In the genomic region with DNA sequence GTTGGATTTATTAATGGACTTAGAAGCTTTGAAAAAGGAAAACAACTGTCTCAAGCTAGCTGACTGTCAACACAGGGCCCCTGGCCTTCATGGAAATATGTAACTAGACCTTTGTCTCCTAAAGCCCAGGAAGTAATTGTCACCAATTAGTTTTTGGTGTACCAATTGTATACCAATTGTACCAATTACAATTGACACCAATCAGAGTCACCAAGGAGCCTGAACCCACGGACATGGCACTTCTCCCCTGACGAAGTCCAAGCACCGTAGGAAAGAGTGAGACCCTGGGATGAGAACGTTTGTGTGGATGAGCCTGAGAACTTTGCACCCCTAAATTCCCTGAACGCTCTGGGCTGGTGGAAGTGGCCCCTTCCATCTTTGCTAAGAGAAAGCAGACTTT, we compare ENCODE assay signal across 27 cellular contexts.
"Had no signal": no experiment of that assay in that cellular context is flagged by ENCODE, and none has a peak within 500 bp of the region (broad histone marks: within the 10 kb centered on the region; RNA-seq: fewer than 3 reads in every experiment).

No MANE protein-coding gene starts in this region.

- H3K27me3 ChIP-seq: colonic mucosa had no signal

- H3K27ac ChIP-seq: colonic mucosa, coronary artery, epithelial cell of prostate, esophagus muscularis mucosa, esophagus squamous epithelium, foreskin keratinocyte, gastrocnemius medialis, gastroesophageal sphincter, heart left ventricle, heart right ventricle had no signal

- H3K36me3 ChIP-seq: colonic mucosa, esophagus muscularis mucosa, esophagus squamous epithelium, gastrocnemius medialis, gastroesophageal sphincter, heart left ventricle, heart right ventricle had no signal

- ATAC-seq: effector memory CD8-positive, alpha-beta T cell; esophagus mucosa; foreskin keratinocyte; gastrocnemius medialis; gastroesophageal sphincter; heart left ventricle; heart right ventricle had no signal

- H3K9me3 ChIP-seq: colonic mucosa, esophagus muscularis mucosa, esophagus squamous epithelium, gastrocnemius medialis, gastroesophageal sphincter, heart left ventricle, heart right ventricle had no signal

- H3K4me3 ChIP-seq: colonic mucosa, coronary artery, dorsolateral prefrontal cortex, esophagus muscularis mucosa, esophagus squamous epithelium, gastrocnemius medialis, gastroesophageal sphincter, heart left ventricle, heart right ventricle had no signal

- FAIRE-seq: colon, endometrium, endothelial cell of umbilical vein, frontal cortex had no signal

- H3K4me1 ChIP-seq: colonic mucosa, esophagus muscularis mucosa, esophagus squamous epithelium, foreskin keratinocyte, gastrocnemius medialis, gastroesophageal sphincter, heart left ventricle, heart right ventricle had no signal

- DNase-seq: colonic mucosa; cortex of kidney; dermis blood vessel endothelial cell; dorsolateral prefrontal cortex; effector CD4-positive, alpha-beta T cell; effector CD8-positive, alpha-beta T cell; effector memory CD4-positive, alpha-beta T cell; effector memory CD8-positive, alpha-beta T cell; erythroblast; esophagus squamous epithelium; foreskin fibroblast; foreskin keratinocyte; foreskin melanocyte; gastrocnemius medialis; glutamatergic neuron; head of caudate nucleus; heart left ventricle; heart right ventricle had no signal
